8 cellular contexts compared by ENCODE assay signal in the genomic region with DNA sequence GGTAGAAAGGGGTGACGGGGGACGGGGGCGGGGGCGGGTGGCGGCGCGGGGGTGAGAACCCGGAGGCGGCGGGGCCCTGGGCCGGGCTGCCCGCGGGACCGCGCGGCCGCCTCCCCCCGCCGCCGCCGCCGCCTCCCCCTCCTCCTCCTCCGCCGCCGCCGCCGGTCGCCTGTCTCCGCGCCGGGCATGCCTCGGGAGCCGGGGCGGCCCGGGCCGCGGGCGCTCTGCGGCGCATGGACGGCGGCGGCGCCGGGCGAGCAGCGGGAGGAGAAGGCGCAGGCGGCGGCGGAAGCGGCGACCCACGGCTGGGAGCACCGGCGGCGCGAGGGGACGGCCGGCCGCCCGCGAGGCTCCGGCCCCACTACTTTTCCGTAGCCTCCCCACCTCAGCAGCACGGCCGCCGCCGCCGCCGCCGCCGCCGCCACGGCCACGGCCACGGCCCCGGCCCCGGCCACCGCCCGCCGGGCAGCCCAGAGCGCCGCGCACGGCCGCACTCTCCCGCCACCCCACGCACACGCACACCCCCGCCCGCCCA. TPM values are rescaled to one million over a fixed set of nuclear protein-coding genes. Genes with fewer than 3 reads are reported as not detected.
DNase-seq lines count a peak whose midpoint lies in the region; ATAC-seq and TF ChIP-seq lines count a peak whose summit lies in the region.

A gene (plus strand): TSS at position 161 of the 535 bp plus-strand sequence.

- no peaks in the 10 kb centered on the region for H3K9me3 Mint-ChIP-seq in activated CD4-positive, alpha-beta T cell treated with anti-CD3 and anti-CD28 coated beads, Interleukin-2, amount 10 ng/mL, durations not matched to agents 7 days and 5 days
- H3K9me3 Mint-ChIP-seq in endodermal cell (no peaks in the 10 kb centered on the region), naive B cell (peaks cover 0 to 4% (median 0%) of the 10 kb centered on the region in 7 donors)

- H3K9ac ChIP-seq in NT2/D1 (ENCODE audit: insufficient read length, low read depth) (peak within 1 kb of the TSS; percentile 56), endodermal cell (ENCODE audit: extremely low read depth, low read length, poor library complexity, severe bottlenecking) (peak within 1 kb of the TSS; percentile 41)

- H3K9me3 ChIP-seq in NT2/D1 (ENCODE audit: insufficient read depth, low read length) (no peaks in the 10 kb centered on the region), endodermal cell (ENCODE audit: control insufficient read depth, low read length) (no peaks in the 10 kb centered on the region)

- H3K4me3 ChIP-seq in NT2/D1 (ENCODE audit: insufficient read length, low read depth) (peak within 1 kb of the TSS; percentile 45), endodermal cell (ENCODE audit: low read length) (peak within 1 kb of the TSS; percentile 83)

- POLR2A ChIA-PET in activated CD4-positive, alpha-beta T cell treated with anti-CD3 and anti-CD28 coated beads, Interleukin-2, amount 10 ng/mL, durations not matched to agents 7 days and 5 days (lab: Charles Lee), result no interaction called here

- DNase-seq in activated CD4-positive, alpha-beta T cell treated with anti-CD3 and anti-CD28 coated beads, Interleukin-2, amount 10 ng/mL, durations not matched to agents 7 days and 5 days, result no peak
- DNase-seq in activated CD4-positive, alpha-beta T cell treated with anti-CD3 and anti-CD28 coated beads for 4 hours, result no peak
- DNase-seq in NT2/D1 (ENCODE audit: low read depth, low spot score) (no peak), endodermal cell (peak; percentile 60), naive B cell (no peak)
- no peak for DNase-seq in stimulated activated CD8-positive, alpha-beta memory T cell treated with anti-CD3 and anti-CD28 coated beads, Interleukin-4, amount 100 ng/mL, for 48 hours
- no peak for DNase-seq in activated CD4-positive, alpha-beta T cell treated with anti-CD3 and anti-CD28 coated beads for 1 hour

- H3K36me3 Mint-ChIP-seq in activated CD4-positive, alpha-beta T cell treated with anti-CD3 and anti-CD28 coated beads, Interleukin-2, amount 10 ng/mL, durations not matched to agents 7 days and 5 days (ENCODE audit: low read depth), result peaks cover 3% of the 10 kb centered on the region
- H3K36me3 Mint-ChIP-seq in endodermal cell (ENCODE audit: low read depth) (no peaks in the 10 kb centered on the region), naive B cell (peaks cover 0 to 17% of the 10 kb centered on the region in 2 donors)

- H3K36me3 ChIP-seq in NT2/D1 (ENCODE audit: insufficient read depth, insufficient read length, low read length) (no peaks in the 10 kb centered on the region), endodermal cell (ENCODE audit: control insufficient read depth, insufficient read depth, low read length) (no peaks in the 10 kb centered on the region)

- H3K4me1 ChIP-seq in NT2/D1 (ENCODE audit: insufficient read depth, insufficient read length), result no peaks in the 10 kb centered on the region
- no peaks in the 10 kb centered on the region for H3K4me1 ChIP-seq in endodermal cell (ENCODE audit: control insufficient read depth, insufficient read depth, low read length)

- H3K27ac Mint-ChIP-seq in activated CD4-positive, alpha-beta T cell treated with anti-CD3 and anti-CD28 coated beads, Interleukin-2, amount 10 ng/mL, durations not matched to agents 7 days and 5 days, result no peak within 1 kb of the TSS
- H3K27ac Mint-ChIP-seq in endodermal cell (peak within 1 kb of the TSS; percentile 84), naive B cell (peak within 1 kb of the TSS; percentile 7 to 87 (median 70))

- H3K4me3 Mint-ChIP-seq in activated CD4-positive, alpha-beta T cell treated with anti-CD3 and anti-CD28 coated beads, Interleukin-2, amount 10 ng/mL, durations not matched to agents 7 days and 5 days, result peak within 1 kb of the TSS; percentile 69
- peak within 1 kb of the TSS; percentile 75 for H3K4me3 Mint-ChIP-seq in endodermal cell
- H3K4me3 Mint-ChIP-seq in naive B cell, result peak within 1 kb of the TSS; percentile 84 to 95 (median 89)

- ATAC-seq in naive B cell (ENCODE audit: low read depth in 2 of 2) (peak; percentile 18 to 24), HG02610 (IDR thresholded peaks at IDR 0.05; ENCODE audit: unreplicated experiment) (no peak)

- H3K4me1 Mint-ChIP-seq in activated CD4-positive, alpha-beta T cell treated with anti-CD3 and anti-CD28 coated beads, Interleukin-2, amount 10 ng/mL, durations not matched to agents 7 days and 5 days, result peaks cover 9% of the 10 kb centered on the region
- H3K4me1 Mint-ChIP-seq in endodermal cell (peaks cover 22% of the 10 kb centered on the region), naive B cell (peaks cover 15 to 24% (median 17%) of the 10 kb centered on the region in 3 donors)

- peaks cover 71% of the 10 kb centered on the region for H3K27me3 Mint-ChIP-seq in activated CD4-positive, alpha-beta T cell treated with anti-CD3 and anti-CD28 coated beads, Interleukin-2, amount 10 ng/mL, durations not matched to agents 7 days and 5 days
- peaks cover 80% of the 10 kb centered on the region for H3K27me3 Mint-ChIP-seq in endodermal cell (ENCODE audit: insufficient read depth)
- H3K27me3 Mint-ChIP-seq in naive B cell, result peaks cover 62 to 74% (median 72%) of the 10 kb centered on the region in 3 donors

- H3K27me3 ChIP-seq in NT2/D1 (ENCODE audit: insufficient read depth, insufficient read length) (peaks cover 58% of the 10 kb centered on the region), endodermal cell (ENCODE audit: control insufficient read depth, insufficient read depth, low read length, poor library complexity, severe bottlenecking) (peaks cover 62% of the 10 kb centered on the region)

- CTCF ChIA-PET in activated CD4-positive, alpha-beta T cell treated with anti-CD3 and anti-CD28 coated beads, Interleukin-2, amount 10 ng/mL, durations not matched to agents 7 days and 5 days (lab: Charles Lee), result interaction anchor here (0.7 kb wide), 1 partner anchor 337 kb away, joined by 4 read pairs; no protein-coding TSS in a partner anchor

- peak within 1 kb of the TSS; percentile 91 for H3K27ac ChIP-seq in endodermal cell (ENCODE audit: low read depth, low read length)

- no peak for TF ChIP-seq CTCF in endodermal cell (conservative IDR thresholded peaks at IDR 0.05)

- WGBS in endodermal cell (ENCODE audit: insufficient coverage in 1 of 2, insufficient read length in 1 of 2), 2 experiments, result 1% methylated on average over 38 of the region's 92 CpGs; no CpG with 5 or more reads in 1 of the 2 experiments

RNA-seq across cellular contexts. Expression of the gene that starts here (rescaled TPM):
- not detected for total RNA-seq in activated CD4-positive, alpha-beta T cell treated with anti-CD3 and anti-CD28 coated beads, Interleukin-2, amount 10 ng/mL, durations not matched to agents 7 days and 5 days
- total RNA-seq in endodermal cell, result 1 to 10 TPM; 1.4 to 1.6 TPM
- 14.5 TPM for polyA plus RNA-seq in endodermal cell (2013, experiment 1 of 2)
- 12.2 TPM for polyA plus RNA-seq in endodermal cell (2013, experiment 2 of 2)
- not detected for polyA plus RNA-seq in naive B cell (ENCODE audit: low read depth in 6 of 6)

Comparison
In these comparisons a context has a peak if more than half of its experiments do, and no peak if none do; other contexts are left out.
1. Peak in ATAC-seq in naive B cell; RNA of the gene not detected or under 1 TPM.